9 cellular contexts compared by ENCODE assay signal in the genomic region with DNA sequence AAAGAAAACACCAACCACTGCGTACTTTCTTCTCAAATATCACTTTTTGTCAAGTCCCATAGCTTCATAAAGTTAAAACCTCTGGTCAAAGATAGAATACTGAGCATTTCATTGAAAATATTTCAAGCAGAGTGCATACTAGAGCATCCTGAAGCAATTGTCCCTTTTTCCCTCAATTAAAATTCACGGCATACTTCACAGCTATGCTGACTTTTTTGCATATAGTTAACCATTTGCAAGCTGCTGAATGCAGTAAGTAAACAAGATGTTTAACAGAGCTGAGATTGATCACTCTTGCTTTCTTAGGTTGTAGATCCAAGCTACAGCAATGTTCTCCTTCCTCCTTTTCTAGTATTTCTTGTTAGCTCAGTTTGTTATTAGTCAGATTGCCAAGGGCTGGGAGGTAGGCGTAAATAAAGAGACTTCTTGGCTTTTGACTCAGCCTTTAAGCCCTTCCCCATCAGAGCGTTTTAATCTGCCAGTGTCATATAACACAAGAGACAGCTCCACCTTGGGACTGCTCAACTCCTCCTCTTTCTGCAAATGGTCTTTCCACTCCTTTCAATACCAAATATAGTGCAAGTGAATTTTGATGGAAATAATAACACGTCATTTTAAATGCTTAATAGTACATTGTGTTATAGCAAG. TPM values are rescaled to one million over a fixed set of nuclear protein-coding genes. Genes with fewer than 3 reads are reported as not detected.
DNase-seq lines count a peak whose midpoint lies in the region; ATAC-seq, FAIRE-seq and TF ChIP-seq lines count a peak whose summit lies in the region.
"Had no signal": no experiment of that assay in that cellular context is flagged by ENCODE, and none has a peak within 500 bp of the region (broad histone marks: within the 10 kb centered on the region; RNA-seq: fewer than 3 reads in every experiment).

SLITRK6 (minus strand) TSS at position 421 of the 648 bp plus-strand sequence. CDS start 2,911 bp downstream, outside the sequence.

- no peak within 1 kb of the TSS for H4K12ac ChIP-seq in trophoblast cell (ENCODE audit: low read depth, low read length)

- H3K9me3 Mint-ChIP-seq in CD4-positive, alpha-beta T cell, result no peaks in the 10 kb centered on the region

- H3K79me2 ChIP-seq in H1 (ENCODE audit: control insufficient read depth in 1 of 2, insufficient read depth in 2 of 2, low read length in 2 of 2) (no peaks in the 10 kb centered on the region), trophoblast cell (ENCODE audit: control insufficient read depth, insufficient read depth, low read length, poor library complexity) (no peaks in the 10 kb centered on the region)

- H3K4me3 ChIP-seq in H7 (ENCODE audit: insufficient read depth, low read depth, low read length), result no peak within 1 kb of the TSS
- H3K4me3 ChIP-seq in H1 (ENCODE audit: extremely low read depth in 1 of 4, insufficient read depth in 2 of 4, low read depth in 3 of 4, low read length in 4 of 4), result 0 out of 8 replicates have a peak within 1 kb of the TSS, but pooled peaks of 1 of the 4 experiments have one; percentile 8
- H3K4me3 ChIP-seq in trophoblast cell (ENCODE audit: low read depth, low read length), result no peak within 1 kb of the TSS

- TF ChIP-seq CTCF in H1 (IDR thresholded peaks at IDR 0.05; ENCODE audit: control extremely low read depth in 1 of 3, insufficient read depth in 1 of 3, low read depth in 1 of 3, low read length in 3 of 3), result no peak
- TF ChIP-seq CTCF in CD4-positive, alpha-beta T cell (IDR thresholded peaks at IDR 0.05), result no peak

- H2BK15ac ChIP-seq in H1 (ENCODE audit: low read length), result no peak within 1 kb of the TSS

- no peaks in the 10 kb centered on the region for H3K27me3 ChIP-seq in H7 (ENCODE audit: control insufficient read depth, insufficient read depth, low read length)
- H3K27me3 ChIP-seq in H1 (replicated peaks in 1 of 4; ENCODE audit: control insufficient read depth in 3 of 4, extremely low read depth in 1 of 4, insufficient read depth in 3 of 4, low read length in 3 of 4), result no peaks in the 10 kb centered on the region
- no peaks in the 10 kb centered on the region for H3K27me3 ChIP-seq in trophoblast cell (ENCODE audit: insufficient read depth, low read length)
- no peaks in the 10 kb centered on the region for H3K27me3 ChIP-seq in CD4-positive, alpha-beta T cell (ENCODE audit: control insufficient read depth, insufficient read depth, low read length)

- H4K5ac ChIP-seq in H1 (ENCODE audit: insufficient read length, low read depth, low read length), result no peak within 1 kb of the TSS

- H3K4me1 Mint-ChIP-seq in CD4-positive, alpha-beta T cell (ENCODE audit: low read depth), result no peaks in the 10 kb centered on the region

- H3K36me3 ChIP-seq in H7 (replicated peaks; ENCODE audit: control insufficient read depth, insufficient read depth, low read length) (no peaks in the 10 kb centered on the region), H1 (ENCODE audit: control insufficient read depth in 2 of 4, insufficient read depth in 4 of 4, low read length in 3 of 4) (no peaks in the 10 kb centered on the region), trophoblast cell (ENCODE audit: control insufficient read depth in 1 of 2, insufficient read depth in 2 of 2, low read length in 2 of 2) (peaks cover 0 to 13% of the 10 kb centered on the region in 2 experiments)

- H3K9me3 ChIP-seq in H1 (ENCODE audit: insufficient read depth in 2 of 2, low read depth in 1 of 2, low read length in 1 of 2), result no peaks in the 10 kb centered on the region
- no peaks in the 10 kb centered on the region for H3K9me3 ChIP-seq in trophoblast cell (ENCODE audit: insufficient read depth, low read depth, low read length)
- H3K9me3 ChIP-seq in CD4-positive, alpha-beta T cell (ENCODE audit: control insufficient read depth, low read length), result no peaks in the 10 kb centered on the region

- FAIRE-seq in H1 (lab: Jason Lieb, UNC), result peak; percentile 84

- no peak within 1 kb of the TSS for H2BK12ac ChIP-seq in H1 (ENCODE audit: low read depth, low read length)
- H2BK12ac ChIP-seq in trophoblast cell (ENCODE audit: low read length), result no peak within 1 kb of the TSS

- no peaks in the 10 kb centered on the region for H3K79me1 ChIP-seq in H1 (ENCODE audit: low read depth, low read length)
- H3K79me1 ChIP-seq in trophoblast cell (ENCODE audit: low read length), result no peaks in the 10 kb centered on the region

- H3K4me2 ChIP-seq in H1 (ENCODE audit: insufficient read depth in 1 of 2, low read depth in 2 of 2, low read length in 2 of 2) (peak within 1 kb of the TSS; percentile 22 to 53; a peak in 2 of 4 replicates), trophoblast cell (ENCODE audit: low read length) (peak within 1 kb of the TSS; percentile 45)

- H3K4me1 ChIP-seq in H1 (replicated peaks in 1 of 4; ENCODE audit: control insufficient read depth in 3 of 4, insufficient read depth in 4 of 4, low read length in 3 of 4) (peaks cover 0 to 7% (median 0%) of the 10 kb centered on the region in 4 experiments; a peak in 1 of 7 replicates), trophoblast cell (ENCODE audit: control insufficient read depth in 1 of 2, insufficient read depth in 2 of 2, low read length in 2 of 2) (peaks cover 0 to 2% of the 10 kb centered on the region in 2 experiments)

- WGBS in H1 (ENCODE audit: extremely low coverage in 1 of 2, insufficient coverage in 1 of 2, insufficient read length in 1 of 2, insufficient replicate concordance in 2 of 2, low coverage in 1 of 2, low lambda C conversion rate in 2 of 2, missing lambda C conversion rate in 1 of 2), 2 experiments, result 52% methylated on average over 5 of the region's 5 CpGs; no CpG with 5 or more reads in 1 of the 2 experiments
- no CpG with 5 or more reads among the region's 5 CpGs for WGBS in trophoblast cell (ENCODE audit: extremely low coverage, insufficient coverage, insufficient read length)

- POLR2A ChIA-PET in H1 (lab: Charles Lee; ENCODE audit: partially characterized antibody), result no interaction called here
- POLR2A ChIA-PET in CD4-positive, alpha-beta T cell (lab: Charles Lee), result no interaction called here

- no peaks in the 10 kb centered on the region for H3K23me2 ChIP-seq in H1 (ENCODE audit: low read depth, low read length)

- ATAC-seq in CD4-positive, alpha-beta T cell (ENCODE audit: poor library complexity), result no peak
- no peak for ATAC-seq in HG03139 (IDR thresholded peaks at IDR 0.05; ENCODE audit: unreplicated experiment)
- no peak for ATAC-seq in activated CD4-positive, CD25-positive, alpha-beta regulatory T cell treated with anti-CD3 and anti-CD28 coated beads, Interleukin-2, amount 50 U/mL, for 24 hours

- no peak within 1 kb of the TSS for H4K8ac ChIP-seq in H1 (ENCODE audit: extremely low read depth, insufficient read depth, low read length)
- H4K8ac ChIP-seq in trophoblast cell (ENCODE audit: low read depth, low read length), result no peak within 1 kb of the TSS

- no peaks in the 10 kb centered on the region for H3K27me3 Mint-ChIP-seq in CD4-positive, alpha-beta T cell

- DNase-seq in H7 (peak; percentile 3), NCI-H524 treated with DMSO at 0.1 percent for 48 hours (lab: John Stamatoyannopoulos, UW) (peak; percentile 13), H1 (ENCODE audit: low read depth in 1 of 2, low spot score in 2 of 2) (peak in 1 of 2 experiments; percentile 17), trophoblast cell (peak; percentile 24 to 38)
- no peak for DNase-seq in CD4-positive, alpha-beta T cell
- no peak for DNase-seq in activated CD8-positive, alpha-beta memory T cell treated with anti-CD3 and anti-CD28 coated beads for 24 hours

- no peak within 1 kb of the TSS for H3K56ac ChIP-seq in H1 (replicated peaks; ENCODE audit: insufficient read length, low read depth, low read length)

- no peaks in the 10 kb centered on the region for H4K20me1 ChIP-seq in H1 (replicated peaks in 1 of 2; ENCODE audit: control insufficient read depth in 1 of 2, insufficient read depth in 2 of 2, low read length in 2 of 2)

- H3K27ac Mint-ChIP-seq in CD4-positive, alpha-beta T cell, result no peak within 1 kb of the TSS

- no peak within 1 kb of the TSS for H2BK120ac ChIP-seq in H1 (replicated peaks; ENCODE audit: low read depth, low read length)
- no peak within 1 kb of the TSS for H2BK120ac ChIP-seq in trophoblast cell (ENCODE audit: insufficient read depth, low read length, poor library complexity)

- H2BK5ac ChIP-seq in H1 (ENCODE audit: low read depth, low read length) (no peak within 1 kb of the TSS; the same call in 1 of the 2 replicates), trophoblast cell (ENCODE audit: low read depth, low read length, poor library complexity) (no peak within 1 kb of the TSS)

- intact Hi-C loops in CD4-positive, alpha-beta T cell (cut with DNase I, micrococcal nuclease), result no loop called here

- TF ChIP-seq POLR2A in H1 (IDR thresholded peaks at IDR 0.05; ENCODE audit: control extremely low read depth in 1 of 2, low read depth in 2 of 2, low read length in 2 of 2), result no peak

- H3K4me3 Mint-ChIP-seq in CD4-positive, alpha-beta T cell, result no peak within 1 kb of the TSS

- no peak within 1 kb of the TSS for H3K18ac ChIP-seq in H1 (ENCODE audit: extremely low read depth, low read length)
- no peak within 1 kb of the TSS for H3K18ac ChIP-seq in trophoblast cell (ENCODE audit: low read length)

- no peak within 1 kb of the TSS for H3K9ac ChIP-seq in H1 (replicated peaks in 1 of 4; ENCODE audit: extremely low read depth in 1 of 4, low read depth in 3 of 4, low read length in 3 of 4)
- no peak within 1 kb of the TSS for H3K9ac ChIP-seq in trophoblast cell (ENCODE audit: low read length)

- peak; percentile 33 to 36 for TF ChIP-seq RAD21 in H1 (IDR thresholded peaks at IDR 0.05 in 1 of 2, conservative IDR thresholded peaks at IDR 0.05 in 1 of 2; ENCODE audit: low read depth in 2 of 2, low read length in 2 of 2)

- H2BK20ac ChIP-seq in H1 (ENCODE audit: low read length), result no peak within 1 kb of the TSS

- H2AFZ ChIP-seq in H1 (ENCODE audit: low read length) (peak within 1 kb of the TSS; percentile 87; the same call in 1 of the 2 replicates), trophoblast cell (ENCODE audit: insufficient read depth, low read length, poor library complexity) (no peak within 1 kb of the TSS)

- CTCF ChIA-PET in H1 (lab: Charles Lee; ENCODE audit: partially characterized antibody), result interaction anchor here (0.7 to 2.1 kb wide), 6 partner anchors 9 to 953 kb away, joined by 3 to 6 read pairs (median 5); no protein-coding TSS in a partner anchor
- CTCF ChIA-PET in CD4-positive, alpha-beta T cell (lab: Charles Lee), result no interaction called here

- H3K36me3 Mint-ChIP-seq in CD4-positive, alpha-beta T cell (ENCODE audit: low read depth), result no peaks in the 10 kb centered on the region

- H3K4ac ChIP-seq in H1 (replicated peaks; ENCODE audit: insufficient read length, low read depth, low read length) (no peak within 1 kb of the TSS), trophoblast cell (ENCODE audit: low read depth, low read length) (no peak within 1 kb of the TSS)

- no peak within 1 kb of the TSS for H3K27ac ChIP-seq in H1 (ENCODE audit: low read depth, low read length)
- H3K27ac ChIP-seq in trophoblast cell (ENCODE audit: low read depth, low read length), result peak within 1 kb of the TSS; percentile 74
- H3K27ac ChIP-seq in CD4-positive, alpha-beta T cell (ENCODE audit: low read depth, low read length), result no peak within 1 kb of the TSS
- H3K27ac ChIP-seq: HL-60 had no signal

- H2AK5ac ChIP-seq in H1 (ENCODE audit: low read depth, low read length) (no peak within 1 kb of the TSS), trophoblast cell (ENCODE audit: low read length) (no peak within 1 kb of the TSS)

- no peak within 1 kb of the TSS for H4K91ac ChIP-seq in H1 (replicated peaks; ENCODE audit: insufficient read length, low read length)
- H4K91ac ChIP-seq in trophoblast cell (ENCODE audit: low read depth, low read length), result no peak within 1 kb of the TSS

- no peak within 1 kb of the TSS for H3K23ac ChIP-seq in H1 (ENCODE audit: insufficient read length)
- H3K23ac ChIP-seq in trophoblast cell (ENCODE audit: low read length), result no peak within 1 kb of the TSS

- no peak for TF ChIP-seq EP300 in H1 (IDR thresholded peaks at IDR 0.05; ENCODE audit: borderline replicate concordance in 1 of 2, low read depth in 2 of 2, low read length in 2 of 2)

- H3K14ac ChIP-seq in H1 (ENCODE audit: insufficient read length), result no peak within 1 kb of the TSS
- H3K14ac ChIP-seq in trophoblast cell (ENCODE audit: low read length), result no peak within 1 kb of the TSS

RNA-seq across cellular contexts. Expression of gene SLITRK6, which starts in this region (rescaled TPM):
- 0.10 TPM in 1 of 2 replicates, not detected in the other for total RNA-seq in H7 (2014; rRNA removed; shearing (Covaris generic))
- 0.11 and 0.13 TPM in 2 replicates for total RNA-seq in H1 (2021; fragmentation: NEBNext Ultra II Directional; extraction: Animal tissue kit (Norgen Biotek cat#: 25700))
- polyA plus RNA-seq in H1 (2011; rRNA removed), result 0.03 and 0.17 TPM in 2 replicates
- polyA plus RNA-seq in H1 (2011; cell fraction: cytosol; rRNA removed), result 0.01 TPM
- 0.06 TPM for polyA plus RNA-seq in H1 (2011; cell fraction: nucleus; rRNA removed)
- 0.06 to 0.50 TPM (median 0.15 TPM) in 4 replicates for polyA plus RNA-seq in H1 (2012, experiment 1 of 2)
- not detected for polyA plus RNA-seq in H1 (2012, experiment 2 of 2)
- 0.32 TPM for polyA plus RNA-seq in H1 (2013, experiment 1 of 2)
- 0.33 TPM for polyA plus RNA-seq in H1 (2013, experiment 2 of 2)
- polyA minus RNA-seq in H1 (2011; rRNA and poly(A)+ RNA removed), result 0.09 and 0.17 TPM in 2 replicates
- polyA minus RNA-seq in H1 (2011; cell fraction: cytosol; rRNA and poly(A)+ RNA removed), result not detected
- polyA minus RNA-seq in H1 (2011; cell fraction: nucleus; rRNA and poly(A)+ RNA removed), result not detected
- 88.9 and 98.4 TPM in 2 replicates for polyA plus RNA-seq in trophoblast cell (2013)
- not detected for total RNA-seq in CD4-positive, alpha-beta T cell

Comparison
In these comparisons a context has a peak if more than half of its experiments do, and no peak if none do; other contexts are left out.
1. Peak in DNase-seq in H7; RNA of the gene not detected or under 1 TPM.
2. DNase-seq: peak in NCI-H524 treated with DMSO at 0.1 percent for 48 hours (single experiment) and trophoblast cell (2 of 2); none in CD4-positive, alpha-beta T cell (0 of 10) and activated CD8-positive, alpha-beta memory T cell treated with anti-CD3 and anti-CD28 coated beads for 24 hours (single experiment).